ENCODE assay signal across 12 cellular contexts in genomic region chr11:74473382-74474201, GRCh38. TPM values are rescaled to one million over a fixed set of nuclear protein-coding genes. Genes with fewer than 3 reads are reported as not detected.
"Had no signal": no experiment of that assay in that cellular context is flagged by ENCODE, and none has a peak within 500 bp of the region (broad histone marks: within the 10 kb centered on the region; RNA-seq: fewer than 3 reads in every experiment).

No MANE protein-coding gene starts in this region.

- H3K9ac ChIP-seq: SK-N-SH had no signal

- H3K4me2 ChIP-seq: SK-N-SH had no signal

- ATAC-seq: foreskin keratinocyte had no signal

- H3K4me1 ChIP-seq: foreskin keratinocyte, suprapubic skin had no signal

- H3K9me3 ChIP-seq: SK-N-SH, spleen, suprapubic skin, upper lobe of left lung had no signal

- H3K4me3 ChIP-seq: spleen, suprapubic skin, upper lobe of left lung had no signal

- H3K27ac ChIP-seq: brain microvascular endothelial cell, foreskin keratinocyte, suprapubic skin, upper lobe of left lung had no signal

- H3K36me3 ChIP-seq: brain microvascular endothelial cell, spleen, suprapubic skin, upper lobe of left lung had no signal

- H3K27me3 ChIP-seq: brain microvascular endothelial cell, spleen, suprapubic skin, upper lobe of left lung had no signal

- H3K36me3 Mint-ChIP-seq: activated naive CD8-positive, alpha-beta T cell had no signal

- H3K27ac Mint-ChIP-seq: activated naive CD8-positive, alpha-beta T cell; T-helper 1 cell treated with Interleukin-12 subunit alpha and Interleukin-12 subunit beta and Interleukin-4 antibody, amounts not matched to agents 30 μg/mL and 1 μg/mL, for 36 hours had no signal

- DNase-seq: activated CD4-positive, alpha-beta T cell treated with anti-CD3 and anti-CD28 coated beads for 48 hours; brain microvascular endothelial cell; foreskin keratinocyte; SK-N-SH; spleen; stimulated activated CD4-positive, alpha-beta T cell treated with anti-CD3 and anti-CD28 coated beads, Interleukin-2, amount 100 ng/mL, for 24 hours; stimulated activated naive CD4-positive, alpha-beta T cell treated with Interleukin-2 at 50 U/mL for 16 hours had no signal

- H3K9me3 Mint-ChIP-seq: T-helper 1 cell treated with Interleukin-12 subunit alpha and Interleukin-12 subunit beta and Interleukin-4 antibody, amounts not matched to agents 30 μg/mL and 1 μg/mL, for 36 hours had no signal

- H3K4me3 Mint-ChIP-seq: activated naive CD8-positive, alpha-beta T cell; T-helper 1 cell treated with Interleukin-12 subunit alpha and Interleukin-12 subunit beta and Interleukin-4 antibody, amounts not matched to agents 30 μg/mL and 1 μg/mL, for 36 hours had no signal

RNA-seq across cellular contexts. Expression of gene KCNE3, which starts 6.2 kb away (rescaled TPM):
- polyA plus RNA-seq: neural cell, SK-N-SH had no signal
